In genomic region chr15:67831363-67831762, GRCh38 we compare ENCODE assay signal across 27 cellular contexts. TPM values are rescaled to one million over a fixed set of nuclear protein-coding genes. Genes with fewer than 3 reads are reported as not detected.
"Had no signal": no experiment of that assay in that cellular context is flagged by ENCODE, and none has a peak within 500 bp of the region (broad histone marks: within the 10 kb centered on the region; RNA-seq: fewer than 3 reads in every experiment).

No MANE protein-coding gene starts in this region.

- H3K27ac Mint-ChIP-seq: activated CD4-positive, alpha-beta memory T cell treated with anti-CD3 and anti-CD28 coated beads, Interleukin-2, amount 10 ng/mL, durations not matched to agents 7 days and 5 days; activated CD4-positive, alpha-beta T cell treated with anti-CD3 and anti-CD28 coated beads, Interleukin-2, amount 10 ng/mL, durations not matched to agents 7 days and 5 days; activated naive CD4-positive, alpha-beta T cell treated with anti-CD3 and anti-CD28 coated beads, Interleukin-2, amount 50 U/mL, for 72 hours; activated T-cell treated with anti-CD3 and anti-CD28 coated beads, Interleukin-2, amount 50 U/mL, for 24 hours; natural killer cell; stimulated activated naive B cell treated with anti-CD40 and anti-IgM and Interleukin-4, amounts not matched to agents 10 μg/mL and 1 μg/mL and 100 μg/mL, for 72 hours had no signal

- H3K36me3 Mint-ChIP-seq: natural killer cell had no signal

- DNase-seq: activated CD4-positive, alpha-beta memory T cell treated with anti-CD3 and anti-CD28 coated beads, Interleukin-2, amount 10 ng/mL, durations not matched to agents 7 days and 5 days; activated CD4-positive, alpha-beta T cell treated with anti-CD3 and anti-CD28 coated beads for 1 hour; activated CD4-positive, alpha-beta T cell treated with anti-CD3 and anti-CD28 coated beads, Interleukin-2, amount 10 ng/mL, durations not matched to agents 7 days and 5 days; activated CD8-positive, alpha-beta memory T cell treated with anti-CD3 and anti-CD28 coated beads, Interleukin-2, amount 50 U/mL, for 48 hours; activated T-cell treated with anti-CD3 and anti-CD28 coated beads, Interleukin-2, amount 50 U/mL, for 24 hours; cerebellar nuclear complex; colonic mucosa; effector CD8-positive, alpha-beta T cell; esophagus squamous epithelium; foreskin melanocyte; heart right ventricle; left lung; lower lobe of right lung; mesenchymal stem cell; natural killer cell; stimulated activated CD4-positive, alpha-beta T cell treated with anti-CD3 and anti-CD28 coated beads, Interleukin-2, amount 100 ng/mL, for 24 hours; stimulated activated naive B cell treated with anti-CD40 and anti-IgM and Interleukin-4, amounts not matched to agents 10 μg/mL and 1 μg/mL and 100 μg/mL, for 72 hours; stomach had no signal

- ATAC-seq: activated naive CD4-positive, alpha-beta T cell treated with anti-CD3 and anti-CD28 coated beads, Interleukin-2, amount 50 U/mL, for 72 hours; heart right ventricle; left lung; lower lobe of right lung; natural killer cell; stimulated activated naive B cell treated with anti-CD40 and anti-IgM and Interleukin-4, amounts not matched to agents 10 μg/mL and 1 μg/mL and 100 μg/mL, for 72 hours; upper lobe of right lung had no signal

- H3K4me3 Mint-ChIP-seq: activated CD4-positive, alpha-beta memory T cell treated with anti-CD3 and anti-CD28 coated beads, Interleukin-2, amount 10 ng/mL, durations not matched to agents 7 days and 5 days; activated CD4-positive, alpha-beta T cell treated with anti-CD3 and anti-CD28 coated beads, Interleukin-2, amount 10 ng/mL, durations not matched to agents 7 days and 5 days; activated T-cell treated with anti-CD3 and anti-CD28 coated beads, Interleukin-2, amount 50 U/mL, for 24 hours; stimulated activated naive B cell treated with anti-CD40 and anti-IgM and Interleukin-4, amounts not matched to agents 10 μg/mL and 1 μg/mL and 100 μg/mL, for 72 hours had no signal

- H3K9me3 Mint-ChIP-seq: activated CD4-positive, alpha-beta memory T cell treated with anti-CD3 and anti-CD28 coated beads, Interleukin-2, amount 10 ng/mL, durations not matched to agents 7 days and 5 days; activated CD4-positive, alpha-beta T cell treated with anti-CD3 and anti-CD28 coated beads, Interleukin-2, amount 10 ng/mL, durations not matched to agents 7 days and 5 days; activated naive CD4-positive, alpha-beta T cell treated with anti-CD3 and anti-CD28 coated beads, Interleukin-2, amount 50 U/mL, for 72 hours; activated T-cell treated with anti-CD3 and anti-CD28 coated beads, Interleukin-2, amount 50 U/mL, for 24 hours; natural killer cell had no signal

RNA-seq across cellular contexts. Expression of gene SKOR1, which starts 6.1 kb away (rescaled TPM):
- total RNA-seq: glomerular endothelial cell had no signal

RNA-seq across cellular contexts. Expression of gene RNU6-1, which starts 8.5 kb away (rescaled TPM):
- total RNA-seq: activated CD4-positive, alpha-beta memory T cell treated with anti-CD3 and anti-CD28 coated beads, Interleukin-2, amount 10 ng/mL, durations not matched to agents 7 days and 5 days; activated CD4-positive, alpha-beta T cell treated with anti-CD3 and anti-CD28 coated beads, Interleukin-2, amount 10 ng/mL, durations not matched to agents 7 days and 5 days; activated naive CD4-positive, alpha-beta T cell treated with anti-CD3 and anti-CD28 coated beads, Interleukin-2, amount 50 U/mL, for 72 hours; colonic mucosa; dermis microvascular lymphatic vessel endothelial cell; esophagus squamous epithelium; glomerular endothelial cell; heart right ventricle; left lung; lower lobe of right lung; natural killer cell; osteocyte; prostate gland; smooth muscle cell; stomach; T-helper 1 cell treated with Interleukin-12 subunit alpha and Interleukin-12 subunit beta and Interleukin-4 antibody, amounts not matched to agents 30 ng/mL and 1 ng/mL, for 36 hours; thyroid gland; upper lobe of right lung had no signal
